ENCODE assay signal across 10 cellular contexts in the genomic region with DNA sequence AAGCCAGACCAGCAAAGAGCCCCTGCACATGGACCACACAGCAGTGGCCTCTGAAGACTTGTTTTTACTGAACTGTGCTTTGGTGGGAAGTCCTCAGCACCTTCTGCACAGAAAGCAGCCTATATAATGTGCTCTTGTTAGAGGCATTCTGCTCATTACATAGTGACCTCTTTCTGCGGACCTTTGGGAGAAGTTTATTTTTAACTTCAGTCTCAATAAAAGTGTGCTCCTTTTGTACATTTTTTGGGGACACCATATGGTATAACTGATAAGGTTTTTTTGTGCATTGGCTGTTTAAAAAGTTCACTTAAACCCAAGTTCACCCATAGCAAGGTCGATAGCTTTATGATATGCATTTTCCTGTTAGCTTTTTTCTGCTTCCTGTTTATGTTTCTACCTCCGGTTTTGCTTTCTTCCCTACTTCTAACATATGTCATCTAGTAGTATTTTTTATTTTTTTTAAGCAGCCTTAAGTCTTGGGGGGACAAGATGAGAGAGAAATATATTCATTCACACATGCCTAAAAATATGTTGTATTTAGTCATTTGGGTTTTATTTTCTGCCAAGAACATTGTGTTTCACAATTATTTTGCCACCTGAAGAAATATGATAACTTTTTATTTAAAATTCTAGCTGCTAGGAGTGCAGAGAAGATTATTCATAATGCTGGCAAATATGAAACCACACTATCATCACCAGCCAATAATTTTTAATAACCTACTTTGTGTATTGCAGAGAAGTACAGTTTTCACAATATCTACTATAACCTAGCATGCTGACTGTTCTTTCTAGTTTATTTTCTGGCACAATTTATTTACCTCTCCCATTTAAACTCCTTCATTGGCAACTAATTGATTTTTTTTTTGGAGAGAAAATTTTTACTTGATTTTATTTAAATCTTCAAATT. TPM values are rescaled to one million over a fixed set of nuclear protein-coding genes. Genes with fewer than 3 reads are reported as not detected.
DNase-seq lines count a peak whose midpoint lies in the region; ATAC-seq and TF ChIP-seq lines count a peak whose summit lies in the region.
"Had no signal": no experiment of that assay in that cellular context is flagged by ENCODE, and none has a peak within 500 bp of the region (broad histone marks: within the 10 kb centered on the region; RNA-seq: fewer than 3 reads in every experiment).

No MANE protein-coding gene starts in this region.

- peak overlapping the region; percentile 25 for H3K27ac Mint-ChIP-seq in CD4-positive, alpha-beta T cell
- H3K27ac Mint-ChIP-seq in naive thymus-derived CD4-positive, alpha-beta T cell = peak overlapping the region in 6 of 9 donors; percentile 7 to 80 (median 60)

- no peak overlapping the region for H3K4me3 ChIP-seq in naive thymus-derived CD4-positive, alpha-beta T cell (ENCODE audit: low read length)
- no peak overlapping the region for H3K4me3 ChIP-seq in ascending aorta

- TF ChIP-seq CTCF in CD4-positive, alpha-beta T cell (IDR thresholded peaks at IDR 0.05) = no peak
- TF ChIP-seq CTCF in VCaP (conservative IDR thresholded peaks at IDR 0.05) = no peak
- TF ChIP-seq CTCF in ascending aorta (IDR thresholded peaks at IDR 0.05) = no peak

- intact Hi-C loops in CD4-positive, alpha-beta T cell (cut with DNase I, micrococcal nuclease) = no loop called here
- intact Hi-C loops in naive thymus-derived CD4-positive, alpha-beta T cell (cut with micrococcal nuclease) = loop anchor here in 1 of 2 donors (2.0 kb wide), 1 partner anchor 22 kb away; no protein-coding TSS in a partner anchor
- intact Hi-C loops in ascending aorta (cut with DNase I) = no loop called here

- H3K27me3 ChIP-seq in CD4-positive, alpha-beta T cell (ENCODE audit: control insufficient read depth, insufficient read depth, low read length) = no peaks in the 10 kb centered on the region
- no peaks in the 10 kb centered on the region for H3K27me3 ChIP-seq in naive thymus-derived CD4-positive, alpha-beta T cell (ENCODE audit: control insufficient read depth in 2 of 2, insufficient read depth in 2 of 2, low read length in 2 of 2)
- no peaks in the 10 kb centered on the region for H3K27me3 ChIP-seq in ascending aorta

- H3K27me3 Mint-ChIP-seq in CD4-positive, alpha-beta T cell = no peaks in the 10 kb centered on the region
- no peaks in the 10 kb centered on the region for H3K27me3 Mint-ChIP-seq in naive thymus-derived CD4-positive, alpha-beta T cell

- no peak for ATAC-seq in CD4-positive, alpha-beta T cell (ENCODE audit: poor library complexity)
- no peak for ATAC-seq in naive thymus-derived CD4-positive, alpha-beta T cell

- H3K36me3 ChIP-seq in naive thymus-derived CD4-positive, alpha-beta T cell (ENCODE audit: control insufficient read depth in 2 of 3, insufficient read depth in 3 of 3, low read length in 3 of 3) = no peaks in the 10 kb centered on the region
- no peaks in the 10 kb centered on the region for H3K36me3 ChIP-seq in ascending aorta

- H3K4me1 Mint-ChIP-seq in CD4-positive, alpha-beta T cell (ENCODE audit: low read depth) = peaks cover 35% of the 10 kb centered on the region
- peaks cover 0 to 19% (median 12%) of the 10 kb centered on the region in 7 donors for H3K4me1 Mint-ChIP-seq in naive thymus-derived CD4-positive, alpha-beta T cell

- no peak overlapping the region for H3K27ac ChIP-seq in CD4-positive, alpha-beta T cell (ENCODE audit: low read depth, low read length)
- peak overlapping the region; percentile 99 for H3K27ac ChIP-seq in VCaP
- H3K27ac ChIP-seq in naive thymus-derived CD4-positive, alpha-beta T cell (ENCODE audit: low read depth, low read length) = no peak overlapping the region
- no peak overlapping the region for H3K27ac ChIP-seq in ascending aorta

- CTCF ChIA-PET in CD4-positive, alpha-beta T cell (lab: Charles Lee) = interaction anchor here (1.4 kb wide), 1 partner anchor 8 kb away, joined by 3 read pairs; no protein-coding TSS in a partner anchor
- CTCF ChIA-PET in naive thymus-derived CD4-positive, alpha-beta T cell (lab: Charles Lee) = no interaction called here

- peak overlapping the region; percentile 17 for H3K4me3 Mint-ChIP-seq in CD4-positive, alpha-beta T cell
- peak overlapping the region in 7 of 10 donors; percentile 32 to 74 (median 58) for H3K4me3 Mint-ChIP-seq in naive thymus-derived CD4-positive, alpha-beta T cell

- peaks cover 0 to 9% of the 10 kb centered on the region in 2 donors for H3K4me1 ChIP-seq in naive thymus-derived CD4-positive, alpha-beta T cell (ENCODE audit: control insufficient read depth in 2 of 2, insufficient read depth in 2 of 2, low read length in 2 of 2)
- H3K4me1 ChIP-seq in ascending aorta = peaks cover 0 to 23% of the 10 kb centered on the region in 2 donors

- no peaks in the 10 kb centered on the region for H3K9me3 ChIP-seq in CD4-positive, alpha-beta T cell (ENCODE audit: control insufficient read depth, low read length)
- H3K9me3 ChIP-seq in naive thymus-derived CD4-positive, alpha-beta T cell (ENCODE audit: control insufficient read depth in 2 of 3, low read length in 3 of 3) = no peaks in the 10 kb centered on the region
- no peaks in the 10 kb centered on the region for H3K9me3 ChIP-seq in ascending aorta

- POLR2A ChIA-PET in CD4-positive, alpha-beta T cell (lab: Charles Lee) = interaction anchor here (1.7 kb wide), 1 partner anchor 23 kb away, joined by 5 read pairs; a partner anchor contains a TSS
- POLR2A ChIA-PET in naive thymus-derived CD4-positive, alpha-beta T cell (lab: Charles Lee) = interaction anchor here (0.7 kb wide), 1 partner anchor 358 kb away, joined by 4 read pairs; no protein-coding TSS in a partner anchor

- no peak for DNase-seq in CD4-positive, alpha-beta T cell
- DNase-seq in GF-D8 (lab: John Stamatoyannopoulos, UW) (peak; percentile 9), ascending aorta (ENCODE audit: low spot score in 2 of 2) (no peak), iPS-NIHi7 (ENCODE audit: extremely low spot score) (no peak), GDM1 (lab: John Stamatoyannopoulos, UW) (no peak)
- no peak for DNase-seq in naive thymus-derived CD4-positive, alpha-beta T cell
- DNase-seq: activated CD4-positive, alpha-beta T cell treated with anti-CD3 and anti-CD28 coated beads, Interleukin-2, amount 50 U/mL, for 48 hours; Right ventricle myocardium superior; stimulated activated CD4-positive, alpha-beta T cell treated with anti-CD3 and anti-CD28 coated beads, Interleukin-2, amount 100 ng/mL, for 24 hours had no signal

- no peaks in the 10 kb centered on the region for H3K9me3 Mint-ChIP-seq in CD4-positive, alpha-beta T cell
- H3K9me3 Mint-ChIP-seq in naive thymus-derived CD4-positive, alpha-beta T cell = peaks cover 0 to 3% (median 0%) of the 10 kb centered on the region in 11 donors

- no peaks in the 10 kb centered on the region for H3K36me3 Mint-ChIP-seq in CD4-positive, alpha-beta T cell (ENCODE audit: low read depth)
- H3K36me3 Mint-ChIP-seq in naive thymus-derived CD4-positive, alpha-beta T cell = peaks cover 0 to 11% (median 3%) of the 10 kb centered on the region in 5 donors

RNA-seq across cellular contexts. Expression of a gene that starts 22.9 kb away (rescaled TPM):
- 1 to 10 TPM; 3.6 to 3.7 TPM for total RNA-seq in CD4-positive, alpha-beta T cell
- total RNA-seq in naive thymus-derived CD4-positive, alpha-beta T cell = 1 to 10 TPM; 3.7 to 5.9 (median 4.8) TPM
- polyA plus RNA-seq in naive thymus-derived CD4-positive, alpha-beta T cell = under 1 TPM; 0.53 to 0.66 TPM
- 36.7 TPM for total RNA-seq in ascending aorta
